In the genomic region with DNA sequence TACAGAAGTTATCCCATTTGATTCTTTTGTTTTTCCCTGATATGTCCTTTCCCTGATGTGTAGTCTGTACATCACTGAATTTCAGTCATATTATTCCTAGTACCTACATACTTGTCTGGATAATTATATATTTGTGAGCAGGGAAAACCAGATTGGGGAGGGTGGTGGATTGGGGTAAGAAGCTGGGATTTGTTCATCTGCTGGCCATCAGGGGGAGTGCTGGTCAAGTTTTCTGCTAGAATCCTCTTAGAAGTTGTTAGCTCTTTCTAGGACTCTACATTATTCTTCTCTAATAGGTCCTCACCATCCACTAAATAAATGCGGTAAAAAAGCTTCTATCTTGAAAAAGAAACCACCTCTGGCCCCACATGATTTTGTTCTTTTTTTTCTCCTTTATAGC, we compare ENCODE assay signal across 8 cellular contexts.
DNase-seq lines count a peak whose midpoint lies in the region; ATAC-seq and TF ChIP-seq lines count a peak whose summit lies in the region.
"Had no signal": no experiment of that assay in that cellular context is flagged by ENCODE, and none has a peak within 500 bp of the region (broad histone marks: within the 10 kb centered on the region; RNA-seq: fewer than 3 reads in every experiment).

No MANE protein-coding gene starts in this region.

- H3K36me3 ChIP-seq in KMS-11 (ENCODE audit: insufficient read depth) (no peaks in the 10 kb centered on the region), iPS DF 6.9 (ENCODE audit: control insufficient read depth, insufficient read depth, low read length) (no peaks in the 10 kb centered on the region)
- H3K36me3 ChIP-seq: neutrophil had no signal

- no peak overlapping the region for H3K4me2 ChIP-seq in KMS-11

- H3K27me3 ChIP-seq in KMS-11 (ENCODE audit: insufficient read depth, low read depth) (no peaks in the 10 kb centered on the region), iPS DF 6.9 (ENCODE audit: control insufficient read depth, insufficient read depth, low read length) (no peaks in the 10 kb centered on the region)
- H3K27me3 ChIP-seq: neutrophil had no signal

- H3K27ac ChIP-seq in KMS-11: no peak overlapping the region
- no peak overlapping the region for H3K27ac ChIP-seq in iPS DF 6.9 (ENCODE audit: low read length)
- H3K27ac ChIP-seq: neutrophil had no signal

- TF ChIP-seq CTCF in KMS-11 (conservative IDR thresholded peaks at IDR 0.05; ENCODE audit: low read depth, low read length): peak; percentile 63

- no peak overlapping the region for H2AFZ ChIP-seq in KMS-11 (ENCODE audit: low read depth)

- H3K4me3 ChIP-seq in KMS-11 (IDR thresholded peaks at IDR 0.05; ENCODE audit: insufficient read depth, low read depth, low read length) (no peak overlapping the region), iPS DF 6.9 (ENCODE audit: low read length) (no peak overlapping the region)

- WGBS in iPS DF 6.9 (ENCODE audit: insufficient coverage, insufficient read length): no CpG with 5 or more reads among the region's 1 CpG

- H3K79me2 ChIP-seq in KMS-11 (ENCODE audit: insufficient read depth, low read depth): no peaks in the 10 kb centered on the region

- H3K4me1 ChIP-seq in KMS-11 (ENCODE audit: low read depth, poor library complexity, severe bottlenecking) (no peaks in the 10 kb centered on the region), iPS DF 6.9 (ENCODE audit: control insufficient read depth, insufficient read depth, low read length) (no peaks in the 10 kb centered on the region)

- ATAC-seq in HG03045 (IDR thresholded peaks at IDR 0.05; ENCODE audit: unreplicated experiment): no peak

- H4K20me1 ChIP-seq in KMS-11 (ENCODE audit: insufficient read depth): no peaks in the 10 kb centered on the region

- no peak overlapping the region for H3K9ac ChIP-seq in KMS-11

- DNase-seq in ELR (ENCODE audit: low read depth) (peak; percentile 13), GM19240 (ENCODE audit: insufficient read length, low spot score) (peak; percentile 6), SW480 (ENCODE audit: low spot score) (peak; percentile 66), iPS DF 6.9 (ENCODE audit: low read depth, low spot score) (peak; percentile 5), dermis blood vessel endothelial cell (no peak)

- H3K9me3 ChIP-seq in iPS DF 6.9 (ENCODE audit: control insufficient read depth, insufficient read depth, low read length): no peaks in the 10 kb centered on the region
- H3K9me3 ChIP-seq: neutrophil had no signal
